In genomic region chr12:85951823-85952222, GRCh38 we compare ENCODE assay signal across 11 cellular contexts.
A peak's percentile ranks its signal among the peaks of the same experiment; 100 is the strongest.
DNase-seq lines count a peak whose midpoint lies in the region; ATAC-seq and TF ChIP-seq lines count a peak whose summit lies in the region.
"Had no signal": no experiment of that assay in that cellular context is flagged by ENCODE, and none has a peak within 500 bp of the region (broad histone marks: within the 10 kb centered on the region; RNA-seq: fewer than 3 reads in every experiment).

No MANE protein-coding gene starts in this region.

- no peaks in the 10 kb centered on the region for H3K9me3 Mint-ChIP-seq in neural progenitor cell

- H3K27ac Mint-ChIP-seq in neural progenitor cell, result no peak overlapping the region

- H3K4me3 ChIP-seq in neural progenitor cell, result no peak overlapping the region
- H3K4me3 ChIP-seq: heart left ventricle had no signal

- no peaks in the 10 kb centered on the region for H4K20me1 ChIP-seq in neural progenitor cell (ENCODE audit: low read depth)

- no peak overlapping the region for H3K27ac ChIP-seq in neural progenitor cell
- H3K27ac ChIP-seq: heart left ventricle had no signal

- H3K36me3 ChIP-seq in neural progenitor cell, result no peaks in the 10 kb centered on the region
- H3K36me3 ChIP-seq: heart left ventricle had no signal

- H3K9ac ChIP-seq in neural progenitor cell, result no peak overlapping the region

- TF ChIP-seq CTCF in neural progenitor cell (IDR thresholded peaks at IDR 0.05), result peak; percentile 60

- H2AFZ ChIP-seq in neural progenitor cell (replicated peaks), result no peak overlapping the region

- peak; percentile 6 for DNase-seq in H4 (ENCODE audit: low spot score)
- DNase-seq in NCI-H345 (lab: John Stamatoyannopoulos, UW), result peak; percentile 29
- peak; percentile 16 for DNase-seq in cerebellar cortex (ENCODE audit: low spot score)
- DNase-seq in neural progenitor cell (ENCODE audit: low spot score), result no peak
- no peak for DNase-seq in activated T-cell treated with anti-CD3 and anti-CD28 coated beads, Interleukin-2, amount 50 U/mL, for 1 hour
- DNase-seq in mesenteric fat pad (ENCODE audit: low spot score), result no peak
- DNase-seq: activated CD8-positive, alpha-beta memory T cell treated with anti-CD3 and anti-CD28 coated beads, Interleukin-2, amount 50 U/mL, for 4 hours; heart left ventricle; NCI-H187 treated with DMSO at 0.1 percent for 48 hours; stimulated activated CD4-positive, alpha-beta T cell treated with anti-CD3 and anti-CD28 coated beads, Interleukin-4, amount 100 ng/mL, for 24 hours had no signal

- H3K4me3 Mint-ChIP-seq in neural progenitor cell, result no peak overlapping the region

- no peaks in the 10 kb centered on the region for H3K36me3 Mint-ChIP-seq in neural progenitor cell

- H3K4me1 Mint-ChIP-seq in neural progenitor cell, result peaks cover 4% of the 10 kb centered on the region

- H3K4me1 ChIP-seq in neural progenitor cell, result peaks cover 8% of the 10 kb centered on the region
- H3K4me1 ChIP-seq: heart left ventricle had no signal

- no peaks in the 10 kb centered on the region for H3F3A ChIP-seq in neural progenitor cell (ENCODE audit: low read depth)

- H3K79me2 ChIP-seq in neural progenitor cell (ENCODE audit: low read depth), result no peaks in the 10 kb centered on the region

- no peaks in the 10 kb centered on the region for H3K27me3 ChIP-seq in neural progenitor cell
- H3K27me3 ChIP-seq: heart left ventricle had no signal

- no peak overlapping the region for H3K4me2 ChIP-seq in neural progenitor cell

- no peaks in the 10 kb centered on the region for H3K9me3 ChIP-seq in neural progenitor cell (ENCODE audit: low read depth)
- H3K9me3 ChIP-seq: heart left ventricle had no signal

- no peak for ATAC-seq in HG03460 (IDR thresholded peaks at IDR 0.05; ENCODE audit: unreplicated experiment)
- ATAC-seq: heart left ventricle had no signal

- peaks cover 2% of the 10 kb centered on the region for H3K27me3 Mint-ChIP-seq in neural progenitor cell (ENCODE audit: insufficient read depth, low read depth)

Comparison
In these comparisons a context has a peak if more than half of its experiments do, and no peak if none do; other contexts are left out.
1. DNase-seq: peak in H4 (single experiment), NCI-H345 (single experiment) and cerebellar cortex (single experiment); none in neural progenitor cell (single experiment), activated T-cell treated with anti-CD3 and anti-CD28 coated beads, Interleukin-2, amount 50 U/mL, for 1 hour (single experiment) and mesenteric fat pad (single experiment).